ENCODE assay signal across 1 cellular context in the genomic region with DNA sequence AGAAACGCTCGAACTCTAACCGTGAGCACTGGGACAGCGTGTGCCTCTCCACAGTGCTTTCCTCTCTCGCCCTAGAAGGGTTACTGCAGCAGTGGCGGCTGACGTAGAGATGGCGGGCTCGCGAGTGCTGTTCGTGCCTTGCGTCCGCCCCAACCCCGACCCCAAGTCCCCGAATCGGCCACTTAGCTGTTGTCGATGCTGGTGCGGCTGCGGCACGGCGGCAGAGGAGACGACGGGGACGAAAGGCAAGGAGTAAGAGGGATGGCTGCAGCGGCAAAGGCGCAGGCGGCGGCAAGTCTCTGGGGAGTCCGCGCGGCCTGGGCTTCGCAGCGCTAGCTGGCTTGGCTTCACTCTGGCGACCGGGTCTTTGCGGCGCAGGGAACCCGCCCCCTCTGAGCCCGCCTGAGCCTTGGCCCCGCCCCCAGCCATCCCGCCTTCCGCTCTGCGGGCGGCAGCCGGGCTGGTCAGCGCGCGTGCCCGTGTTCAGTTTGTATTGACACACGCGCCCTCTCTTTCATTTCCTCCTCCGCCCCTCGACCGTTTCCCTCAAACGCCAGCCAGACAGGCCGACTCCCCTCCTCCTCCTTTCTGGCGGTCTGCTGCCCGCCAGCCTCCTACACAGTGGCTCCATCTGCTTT.
A peak's percentile ranks its signal among the peaks of the same experiment; 100 is the strongest.
TF ChIP-seq lines count a peak whose summit lies in the region.

Gene SPIN4, minus strand, starts transcription at position 354 of the 638 bp plus-strand sequence. CDS start 513 bp downstream, outside the sequence.

TF ChIP-seq in HepG2, 621 proteins besides CTCF, POLR2A, EP300 and RAD21 (continued from another document and continues in another):
- TF ChIP-seq ZNF160 (CRISPR knock-in tag; IDR thresholded peaks at IDR 0.05) (no peak), SP4 (CRISPR knock-in tag; IDR thresholded peaks at IDR 0.05) (peak; percentile 45), ZNF570 (CRISPR knock-in tag; IDR thresholded peaks at IDR 0.05; ENCODE audit: borderline replicate concordance) (no peak), NCOR1 (IDR thresholded peaks at IDR 0.05; ENCODE audit: borderline replicate concordance, low read length) (no peak), KLF15 (CRISPR knock-in tag; IDR thresholded peaks at IDR 0.05; ENCODE audit: borderline replicate concordance) (no peak), ZNF841 (CRISPR knock-in tag; IDR thresholded peaks at IDR 0.05; ENCODE audit: borderline replicate concordance) (no peak), HOXA3 (CRISPR knock-in tag; IDR thresholded peaks at IDR 0.05) (peak; percentile 49; the same call in 1 of the 2 replicates), ZFP41 (CRISPR knock-in tag; IDR thresholded peaks at IDR 0.05; ENCODE audit: borderline replicate concordance) (no peak), MTF1 (CRISPR knock-in tag; IDR thresholded peaks at IDR 0.05) (no peak), E2F5 (CRISPR knock-in tag; conservative IDR thresholded peaks at IDR 0.05) (no peak), ZNF850 (CRISPR knock-in tag; conservative IDR thresholded peaks at IDR 0.05) (no peak), ZNF317 (CRISPR knock-in tag; IDR thresholded peaks at IDR 0.05) (no peak), ZNF180 (CRISPR knock-in tag; IDR thresholded peaks at IDR 0.05; ENCODE audit: borderline replicate concordance, low read depth) (no peak), ZNF512 (CRISPR knock-in tag; IDR thresholded peaks at IDR 0.05) (no peak), ZFP82 (CRISPR knock-in tag; IDR thresholded peaks at IDR 0.05; ENCODE audit: borderline replicate concordance) (no peak), ZNF782 (CRISPR knock-in tag; IDR thresholded peaks at IDR 0.05; ENCODE audit: borderline replicate concordance) (no peak), TSC22D2 (CRISPR knock-in tag; IDR thresholded peaks at IDR 0.05; ENCODE audit: borderline replicate concordance) (no peak), ZSCAN25 (CRISPR knock-in tag; IDR thresholded peaks at IDR 0.05) (0 out of 2 replicates have a peak, but pooled peaks have one; percentile 26), YEATS4 (CRISPR knock-in tag; IDR thresholded peaks at IDR 0.05; ENCODE audit: borderline replicate concordance) (no peak), NR2F2 (IDR thresholded peaks at IDR 0.05; ENCODE audit: borderline replicate concordance, low read depth) (no peak), BCL3 (CRISPR knock-in tag; IDR thresholded peaks at IDR 0.05) (0 out of 2 replicates have a peak, but pooled peaks have one; percentile 37), NFKBIZ (CRISPR knock-in tag; IDR thresholded peaks at IDR 0.05) (no peak), SATB2 (CRISPR knock-in tag; IDR thresholded peaks at IDR 0.05) (no peak), ZHX1 (CRISPR knock-in tag; IDR thresholded peaks at IDR 0.05; ENCODE audit: low read depth) (no peak; the same call in 1 of the 2 replicates), ZNF468 (CRISPR knock-in tag; IDR thresholded peaks at IDR 0.05) (no peak), ZNF274 (CRISPR knock-in tag; IDR thresholded peaks at IDR 0.05) (0 out of 2 replicates have a peak, but pooled peaks have one; percentile 48), PITX1 (CRISPR knock-in tag; IDR thresholded peaks at IDR 0.05) (no peak), ZBTB42 (CRISPR knock-in tag; IDR thresholded peaks at IDR 0.05) (no peak), ZNF12 (CRISPR knock-in tag; IDR thresholded peaks at IDR 0.05) (no peak), ZNF232 (CRISPR knock-in tag; IDR thresholded peaks at IDR 0.05; ENCODE audit: borderline replicate concordance) (no peak), ZNF770 (CRISPR knock-in tag; IDR thresholded peaks at IDR 0.05) (no peak)
- TF ChIP-seq, protein P1, sequence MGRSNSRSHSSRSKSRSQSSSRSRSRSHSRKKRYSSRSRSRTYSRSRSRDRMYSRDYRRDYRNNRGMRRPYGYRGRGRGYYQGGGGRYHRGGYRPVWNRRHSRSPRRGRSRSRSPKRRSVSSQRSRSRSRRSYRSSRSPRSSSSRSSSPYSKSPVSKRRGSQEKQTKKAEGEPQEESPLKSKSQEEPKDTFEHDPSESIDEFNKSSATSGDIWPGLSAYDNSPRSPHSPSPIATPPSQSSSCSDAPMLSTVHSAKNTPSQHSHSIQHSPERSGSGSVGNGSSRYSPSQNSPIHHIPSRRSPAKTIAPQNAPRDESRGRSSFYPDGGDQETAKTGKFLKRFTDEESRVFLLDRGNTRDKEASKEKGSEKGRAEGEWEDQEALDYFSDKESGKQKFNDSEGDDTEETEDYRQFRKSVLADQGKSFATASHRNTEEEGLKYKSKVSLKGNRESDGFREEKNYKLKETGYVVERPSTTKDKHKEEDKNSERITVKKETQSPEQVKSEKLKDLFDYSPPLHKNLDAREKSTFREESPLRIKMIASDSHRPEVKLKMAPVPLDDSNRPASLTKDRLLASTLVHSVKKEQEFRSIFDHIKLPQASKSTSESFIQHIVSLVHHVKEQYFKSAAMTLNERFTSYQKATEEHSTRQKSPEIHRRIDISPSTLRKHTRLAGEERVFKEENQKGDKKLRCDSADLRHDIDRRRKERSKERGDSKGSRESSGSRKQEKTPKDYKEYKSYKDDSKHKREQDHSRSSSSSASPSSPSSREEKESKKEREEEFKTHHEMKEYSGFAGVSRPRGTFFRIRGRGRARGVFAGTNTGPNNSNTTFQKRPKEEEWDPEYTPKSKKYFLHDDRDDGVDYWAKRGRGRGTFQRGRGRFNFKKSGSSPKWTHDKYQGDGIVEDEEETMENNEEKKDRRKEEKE (IDR thresholded peaks at IDR 0.05) = no peak
- TF ChIP-seq, protein P2, sequence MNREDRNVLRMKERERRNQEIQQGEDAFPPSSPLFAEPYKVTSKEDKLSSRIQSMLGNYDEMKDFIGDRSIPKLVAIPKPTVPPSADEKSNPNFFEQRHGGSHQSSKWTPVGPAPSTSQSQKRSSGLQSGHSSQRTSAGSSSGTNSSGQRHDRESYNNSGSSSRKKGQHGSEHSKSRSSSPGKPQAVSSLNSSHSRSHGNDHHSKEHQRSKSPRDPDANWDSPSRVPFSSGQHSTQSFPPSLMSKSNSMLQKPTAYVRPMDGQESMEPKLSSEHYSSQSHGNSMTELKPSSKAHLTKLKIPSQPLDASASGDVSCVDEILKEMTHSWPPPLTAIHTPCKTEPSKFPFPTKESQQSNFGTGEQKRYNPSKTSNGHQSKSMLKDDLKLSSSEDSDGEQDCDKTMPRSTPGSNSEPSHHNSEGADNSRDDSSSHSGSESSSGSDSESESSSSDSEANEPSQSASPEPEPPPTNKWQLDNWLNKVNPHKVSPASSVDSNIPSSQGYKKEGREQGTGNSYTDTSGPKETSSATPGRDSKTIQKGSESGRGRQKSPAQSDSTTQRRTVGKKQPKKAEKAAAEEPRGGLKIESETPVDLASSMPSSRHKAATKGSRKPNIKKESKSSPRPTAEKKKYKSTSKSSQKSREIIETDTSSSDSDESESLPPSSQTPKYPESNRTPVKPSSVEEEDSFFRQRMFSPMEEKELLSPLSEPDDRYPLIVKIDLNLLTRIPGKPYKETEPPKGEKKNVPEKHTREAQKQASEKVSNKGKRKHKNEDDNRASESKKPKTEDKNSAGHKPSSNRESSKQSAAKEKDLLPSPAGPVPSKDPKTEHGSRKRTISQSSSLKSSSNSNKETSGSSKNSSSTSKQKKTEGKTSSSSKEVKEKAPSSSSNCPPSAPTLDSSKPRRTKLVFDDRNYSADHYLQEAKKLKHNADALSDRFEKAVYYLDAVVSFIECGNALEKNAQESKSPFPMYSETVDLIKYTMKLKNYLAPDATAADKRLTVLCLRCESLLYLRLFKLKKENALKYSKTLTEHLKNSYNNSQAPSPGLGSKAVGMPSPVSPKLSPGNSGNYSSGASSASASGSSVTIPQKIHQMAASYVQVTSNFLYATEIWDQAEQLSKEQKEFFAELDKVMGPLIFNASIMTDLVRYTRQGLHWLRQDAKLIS (CRISPR knock-in tag; IDR thresholded peaks at IDR 0.05) = no peak
- TF ChIP-seq, protein P3, sequence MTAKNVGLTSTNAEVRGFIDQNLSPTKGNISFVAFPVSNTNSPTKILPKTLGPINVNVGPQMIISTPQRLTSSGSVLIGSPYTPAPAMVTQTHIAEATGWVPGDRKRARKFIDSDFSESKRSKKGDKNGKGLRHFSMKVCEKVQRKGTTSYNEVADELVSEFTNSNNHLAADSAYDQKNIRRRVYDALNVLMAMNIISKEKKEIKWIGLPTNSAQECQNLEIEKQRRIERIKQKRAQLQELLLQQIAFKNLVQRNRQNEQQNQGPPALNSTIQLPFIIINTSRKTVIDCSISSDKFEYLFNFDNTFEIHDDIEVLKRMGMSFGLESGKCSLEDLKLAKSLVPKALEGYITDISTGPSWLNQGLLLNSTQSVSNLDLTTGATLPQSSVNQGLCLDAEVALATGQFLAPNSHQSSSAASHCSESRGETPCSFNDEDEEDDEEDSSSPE (CRISPR knock-in tag; IDR thresholded peaks at IDR 0.05) = peak; percentile 82
- TF ChIP-seq, protein P4, sequence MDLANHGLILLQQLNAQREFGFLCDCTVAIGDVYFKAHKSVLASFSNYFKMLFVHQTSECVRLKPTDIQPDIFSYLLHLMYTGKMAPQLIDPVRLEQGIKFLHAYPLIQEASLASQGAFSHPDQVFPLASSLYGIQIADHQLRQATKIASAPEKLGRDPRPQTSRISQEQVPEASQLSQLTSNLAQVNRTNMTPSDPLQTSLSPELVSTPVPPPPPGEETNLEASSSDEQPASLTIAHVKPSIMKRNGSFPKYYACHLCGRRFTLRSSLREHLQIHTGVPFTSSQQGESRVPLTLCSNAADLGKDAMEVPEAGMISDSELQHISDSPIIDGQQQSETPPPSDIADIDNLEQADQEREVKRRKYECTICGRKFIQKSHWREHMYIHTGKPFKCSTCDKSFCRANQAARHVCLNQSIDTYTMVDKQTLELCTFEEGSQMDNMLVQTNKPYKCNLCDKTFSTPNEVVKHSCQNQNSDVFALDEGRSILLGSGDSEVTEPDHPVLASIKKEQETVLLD (CRISPR knock-in tag; IDR thresholded peaks at IDR 0.05; ENCODE audit: low read depth) = no peak
